Comparison of ENCODE assay signal across 15 cellular contexts in the genomic region with DNA sequence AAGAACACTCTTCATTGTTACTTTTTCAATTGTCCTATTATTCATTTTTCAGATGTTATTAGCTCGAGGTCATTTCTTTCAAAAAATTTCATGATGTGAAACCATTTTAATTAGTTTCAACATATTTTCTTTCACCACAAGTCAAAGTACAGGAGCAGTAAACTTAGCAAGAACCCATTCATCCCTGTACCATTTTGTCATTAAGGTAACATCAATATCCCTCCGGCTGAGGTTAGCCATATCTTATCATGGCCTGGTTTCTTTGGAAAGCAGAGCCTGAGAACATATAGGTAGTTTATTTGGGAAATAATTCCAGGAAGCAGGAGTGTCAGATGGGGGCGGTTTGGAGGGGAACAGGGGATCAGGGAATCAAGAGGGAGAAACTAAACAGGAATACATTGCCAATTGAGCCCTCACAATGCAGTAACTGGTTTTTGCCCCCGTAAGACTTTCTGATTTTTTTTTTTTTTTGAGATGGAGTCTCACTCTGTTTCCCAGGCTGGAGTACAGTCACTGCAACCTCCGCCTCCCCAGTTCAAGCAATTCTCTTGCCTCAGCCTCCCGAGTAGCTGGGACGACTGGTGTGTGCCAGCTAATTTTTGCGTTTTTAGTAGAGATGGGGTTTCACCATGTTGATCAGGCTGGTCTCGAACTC.
DNase-seq lines count a peak whose midpoint lies in the region; ATAC-seq lines count a peak whose summit lies in the region.
"Had no signal": no experiment of that assay in that cellular context is flagged by ENCODE, and none has a peak within 500 bp of the region (broad histone marks: within the 10 kb centered on the region; RNA-seq: fewer than 3 reads in every experiment).

No MANE protein-coding gene starts in this region.

- no peak overlapping the region for H3K4me3 ChIP-seq in BLaER1
- peak overlapping the region; percentile 51 for H3K4me3 ChIP-seq in SK-N-MC
- H3K4me3 ChIP-seq: dorsolateral prefrontal cortex, hepatocyte, prostate gland had no signal

- no peak overlapping the region for H3K27ac ChIP-seq in BLaER1
- peak overlapping the region; percentile 97 for H3K27ac ChIP-seq in SK-N-MC
- H3K27ac ChIP-seq: hepatocyte, prostate gland, VCaP had no signal

- ATAC-seq in effector memory CD8-positive, alpha-beta T cell (replicated peaks) = no peak
- no peak for ATAC-seq in HG03196 (IDR thresholded peaks at IDR 0.05; ENCODE audit: unreplicated experiment)

- no peaks in the 10 kb centered on the region for H4K20me1 ChIP-seq in BLaER1

- H3K27me3 Mint-ChIP-seq in T-helper 2 cell treated with Interferon-gamma antibody and Interleukin-4, amounts not matched to agents 5 μg/mL and 100 μg/mL, for 36 hours (ENCODE audit: low read depth) = peaks cover under 1% of the 10 kb centered on the region
- no peaks in the 10 kb centered on the region for H3K27me3 Mint-ChIP-seq in effector memory CD8-positive, alpha-beta T cell

- H3K4me1 Mint-ChIP-seq in T-helper 2 cell treated with Interferon-gamma antibody and Interleukin-4, amounts not matched to agents 5 μg/mL and 100 μg/mL, for 36 hours (ENCODE audit: low read depth) = peaks cover 21% of the 10 kb centered on the region
- peaks cover 20 to 27% of the 10 kb centered on the region in 2 donors for H3K4me1 Mint-ChIP-seq in effector memory CD8-positive, alpha-beta T cell (ENCODE audit: low read depth in 2 of 2)

- peak overlapping the region; percentile 59 for H3K4me3 Mint-ChIP-seq in T-helper 2 cell treated with Interferon-gamma antibody and Interleukin-4, amounts not matched to agents 5 μg/mL and 100 μg/mL, for 36 hours
- H3K4me3 Mint-ChIP-seq in effector memory CD8-positive, alpha-beta T cell = peak overlapping the region; percentile 66 to 75

- peak overlapping the region; percentile 77 for H3K27ac Mint-ChIP-seq in T-helper 2 cell treated with Interferon-gamma antibody and Interleukin-4, amounts not matched to agents 5 μg/mL and 100 μg/mL, for 36 hours
- peak overlapping the region; percentile 93 to 94 for H3K27ac Mint-ChIP-seq in effector memory CD8-positive, alpha-beta T cell

- H3K4me1 ChIP-seq in BLaER1 = peaks cover 9% of the 10 kb centered on the region
- H3K4me1 ChIP-seq: prostate gland had no signal

- H3K9ac ChIP-seq in BLaER1 = no peak overlapping the region
- no peak overlapping the region for H3K9ac ChIP-seq in SK-N-MC (ENCODE audit: insufficient read length)

- H3K36me3 Mint-ChIP-seq in T-helper 2 cell treated with Interferon-gamma antibody and Interleukin-4, amounts not matched to agents 5 μg/mL and 100 μg/mL, for 36 hours (ENCODE audit: low read depth) = peaks cover 3% of the 10 kb centered on the region
- peaks cover 6% of the 10 kb centered on the region for H3K36me3 Mint-ChIP-seq in effector memory CD8-positive, alpha-beta T cell (ENCODE audit: insufficient read depth)

- H3K36me3 ChIP-seq in BLaER1 (no peaks in the 10 kb centered on the region), SK-N-MC (ENCODE audit: insufficient read depth, low read length) (no peaks in the 10 kb centered on the region)
- H3K36me3 ChIP-seq: prostate gland had no signal

- H3K9me3 Mint-ChIP-seq in T-helper 2 cell treated with Interferon-gamma antibody and Interleukin-4, amounts not matched to agents 5 μg/mL and 100 μg/mL, for 36 hours = no peaks in the 10 kb centered on the region
- H3K9me3 Mint-ChIP-seq in effector memory CD8-positive, alpha-beta T cell = no peaks in the 10 kb centered on the region

- H3K27me3 ChIP-seq in BLaER1 = no peaks in the 10 kb centered on the region
- H3K27me3 ChIP-seq: dorsolateral prefrontal cortex, hepatocyte had no signal

- no peaks in the 10 kb centered on the region for H3K9me3 ChIP-seq in BLaER1
- no peaks in the 10 kb centered on the region for H3K9me3 ChIP-seq in SK-N-MC (ENCODE audit: low read depth, low read length)
- H3K9me3 ChIP-seq: prostate gland had no signal

- peak overlapping the region; percentile 24; the same call in 1 of the 2 replicates for H3K4me2 ChIP-seq in BLaER1
- H3K4me2 ChIP-seq: hepatocyte had no signal

- DNase-seq in T-helper 2 cell treated with Interferon-gamma antibody and Interleukin-4, amounts not matched to agents 5 μg/mL and 100 μg/mL, for 36 hours (ENCODE audit: low spot score) = no peak
- DNase-seq in T-helper 2 cell (no peak), SK-N-MC (ENCODE audit: low read depth, low spot score) (no peak), AG08395 (ENCODE audit: low spot score) (no peak)
- no peak for DNase-seq in effector memory CD8-positive, alpha-beta T cell
- DNase-seq in stimulated activated CD4-positive, alpha-beta T cell treated with anti-CD3 and anti-CD28 coated beads, Interleukin-4, amount 100 ng/mL, for 4 hours = no peak
- DNase-seq: 8988T, COR-L47, dorsolateral prefrontal cortex, NCI-H1436 treated with DMSO at 0.1 percent for 48 hours had no signal
